ENCODE assay signal across 20 cellular contexts in genomic region chr15:59312199-59312598, GRCh38.
DNase-seq lines count a peak whose midpoint lies in the region; ATAC-seq, FAIRE-seq and TF ChIP-seq lines count a peak whose summit lies in the region.
"Had no signal": no experiment of that assay in that cellular context is flagged by ENCODE, and none has a peak within 500 bp of the region (broad histone marks: within the 10 kb centered on the region; RNA-seq: fewer than 3 reads in every experiment).

No MANE protein-coding gene starts in this region.

- TF ChIP-seq CTCF in ascending aorta (IDR thresholded peaks at IDR 0.05), result no peak
- no peak for TF ChIP-seq CTCF in nephron (IDR thresholded peaks at IDR 0.05; ENCODE audit: unreplicated experiment in 3 of 3)
- TF ChIP-seq CTCF in tibial nerve (IDR thresholded peaks at IDR 0.05), result no peak

- H3K27me3 ChIP-seq in ascending aorta (no peaks in the 10 kb centered on the region), tibial nerve (no peaks in the 10 kb centered on the region)

- WGBS in tibial nerve, 2 donors, result 63 to 65% methylated on average over 6 of the region's 6 CpGs

- no peak for TF ChIP-seq POLR2A in tibial nerve (IDR thresholded peaks at IDR 0.05)

- H3K27ac ChIP-seq in ascending aorta, result peak overlapping the region; percentile 77 to 83
- H3K27ac ChIP-seq in tibial nerve, result no peak overlapping the region

- peaks cover 38% of the 10 kb centered on the region for H3K4me1 Mint-ChIP-seq in nephron
- H3K4me1 Mint-ChIP-seq in activated naive CD8-positive, alpha-beta T cell treated with anti-CD3 and anti-CD28 coated beads for 36 hours, result peaks cover 5% of the 10 kb centered on the region
- H3K4me1 Mint-ChIP-seq in effector memory CD8-positive, alpha-beta T cell (ENCODE audit: low read depth in 2 of 2), result no peaks in the 10 kb centered on the region

- peak; percentile 68 for DNase-seq in CD1c-positive myeloid dendritic cell (ENCODE audit: extremely low spot score)
- DNase-seq in GM19239 (ENCODE audit: insufficient read length, low spot score), result no peak
- no peak for DNase-seq in ascending aorta (ENCODE audit: low spot score in 2 of 2)
- DNase-seq in tibial nerve (ENCODE audit: low spot score in 2 of 2), result no peak
- no peak for DNase-seq in NCI-H510A (lab: John Stamatoyannopoulos, UW)
- DNase-seq in activated naive CD8-positive, alpha-beta T cell treated with anti-CD3 and anti-CD28 coated beads for 36 hours, result no peak
- no peak for DNase-seq in effector memory CD8-positive, alpha-beta T cell
- DNase-seq: AML-193; Calu3; CD4-positive, alpha-beta T cell; DMS53; KBM-7; NCI-H1048; NCI-H1436 treated with DMSO at 0.1 percent for 48 hours; NCI-H2081; NCI-H524 treated with DMSO at 0.1 percent for 48 hours; SHP77; SK-N-SH had no signal

- H3K27me3 Mint-ChIP-seq in nephron (ENCODE audit: low read depth), result no peaks in the 10 kb centered on the region
- peaks cover 5% of the 10 kb centered on the region for H3K27me3 Mint-ChIP-seq in activated naive CD8-positive, alpha-beta T cell treated with anti-CD3 and anti-CD28 coated beads for 36 hours
- H3K27me3 Mint-ChIP-seq in effector memory CD8-positive, alpha-beta T cell, result peaks cover 15 to 43% of the 10 kb centered on the region in 2 donors
- H3K27me3 Mint-ChIP-seq: CD4-positive, alpha-beta T cell had no signal

- no peaks in the 10 kb centered on the region for H3K9me3 ChIP-seq in ascending aorta
- no peaks in the 10 kb centered on the region for H3K9me3 ChIP-seq in tibial nerve
- H3K9me3 ChIP-seq: SK-N-SH had no signal

- peak; percentile 90 for FAIRE-seq in GM19239 (lab: Jason Lieb, UNC)
- FAIRE-seq: RCC 7860 had no signal

- no peaks in the 10 kb centered on the region for H3K9me3 Mint-ChIP-seq in nephron
- H3K9me3 Mint-ChIP-seq in activated naive CD8-positive, alpha-beta T cell treated with anti-CD3 and anti-CD28 coated beads for 36 hours, result no peaks in the 10 kb centered on the region
- H3K9me3 Mint-ChIP-seq in effector memory CD8-positive, alpha-beta T cell, result no peaks in the 10 kb centered on the region
- H3K9me3 Mint-ChIP-seq: CD4-positive, alpha-beta T cell had no signal

- peak overlapping the region in 1 of 3 experiments; percentile 31 for H3K4me3 Mint-ChIP-seq in nephron
- no peak overlapping the region for H3K4me3 Mint-ChIP-seq in activated naive CD8-positive, alpha-beta T cell treated with anti-CD3 and anti-CD28 coated beads for 36 hours
- no peak overlapping the region for H3K4me3 Mint-ChIP-seq in effector memory CD8-positive, alpha-beta T cell
- H3K4me3 Mint-ChIP-seq: CD4-positive, alpha-beta T cell had no signal

- no peaks in the 10 kb centered on the region for H3K36me3 ChIP-seq in ascending aorta
- no peaks in the 10 kb centered on the region for H3K36me3 ChIP-seq in tibial nerve

- no peak overlapping the region for H3K4me3 ChIP-seq in ascending aorta
- no peak overlapping the region for H3K4me3 ChIP-seq in tibial nerve

- peak overlapping the region; percentile 31 to 57 (median 42) for H3K27ac Mint-ChIP-seq in nephron
- no peak overlapping the region for H3K27ac Mint-ChIP-seq in activated naive CD8-positive, alpha-beta T cell treated with anti-CD3 and anti-CD28 coated beads for 36 hours
- no peak overlapping the region for H3K27ac Mint-ChIP-seq in effector memory CD8-positive, alpha-beta T cell
- H3K27ac Mint-ChIP-seq: CD4-positive, alpha-beta T cell had no signal

- H3K4me1 ChIP-seq in ascending aorta (peaks cover 33 to 50% of the 10 kb centered on the region in 2 donors), tibial nerve (peaks cover 0 to 64% (median 36%) of the 10 kb centered on the region in 4 donors)

- TF ChIP-seq EP300 in tibial nerve (IDR thresholded peaks at IDR 0.05), result no peak

- H3K36me3 Mint-ChIP-seq in nephron (ENCODE audit: low read depth), result no peaks in the 10 kb centered on the region
- H3K36me3 Mint-ChIP-seq in activated naive CD8-positive, alpha-beta T cell treated with anti-CD3 and anti-CD28 coated beads for 36 hours, result peaks cover under 1% of the 10 kb centered on the region
- no peaks in the 10 kb centered on the region for H3K36me3 Mint-ChIP-seq in effector memory CD8-positive, alpha-beta T cell (ENCODE audit: insufficient read depth)

- intact Hi-C loops in ascending aorta (cut with DNase I), result loop anchor here (5.0 to 10.0 kb wide), 3 partner anchors 80 to 1617 kb away; partner anchors contain the start of gene ADAM10

- ATAC-seq in effector memory CD8-positive, alpha-beta T cell (replicated peaks), result no peak

Comparison
In these comparisons a context has a peak if more than half of its experiments do, and no peak if none do; other contexts are left out.
1. H3K27ac ChIP-seq: peak in ascending aorta (2 of 2); none in tibial nerve (0 of 4).
2. H3K27ac Mint-ChIP-seq: peak in nephron (3 of 3); none in activated naive CD8-positive, alpha-beta T cell treated with anti-CD3 and anti-CD28 coated beads for 36 hours (single experiment) and effector memory CD8-positive, alpha-beta T cell (0 of 2).